8 cellular contexts compared by ENCODE assay signal in the genomic region with DNA sequence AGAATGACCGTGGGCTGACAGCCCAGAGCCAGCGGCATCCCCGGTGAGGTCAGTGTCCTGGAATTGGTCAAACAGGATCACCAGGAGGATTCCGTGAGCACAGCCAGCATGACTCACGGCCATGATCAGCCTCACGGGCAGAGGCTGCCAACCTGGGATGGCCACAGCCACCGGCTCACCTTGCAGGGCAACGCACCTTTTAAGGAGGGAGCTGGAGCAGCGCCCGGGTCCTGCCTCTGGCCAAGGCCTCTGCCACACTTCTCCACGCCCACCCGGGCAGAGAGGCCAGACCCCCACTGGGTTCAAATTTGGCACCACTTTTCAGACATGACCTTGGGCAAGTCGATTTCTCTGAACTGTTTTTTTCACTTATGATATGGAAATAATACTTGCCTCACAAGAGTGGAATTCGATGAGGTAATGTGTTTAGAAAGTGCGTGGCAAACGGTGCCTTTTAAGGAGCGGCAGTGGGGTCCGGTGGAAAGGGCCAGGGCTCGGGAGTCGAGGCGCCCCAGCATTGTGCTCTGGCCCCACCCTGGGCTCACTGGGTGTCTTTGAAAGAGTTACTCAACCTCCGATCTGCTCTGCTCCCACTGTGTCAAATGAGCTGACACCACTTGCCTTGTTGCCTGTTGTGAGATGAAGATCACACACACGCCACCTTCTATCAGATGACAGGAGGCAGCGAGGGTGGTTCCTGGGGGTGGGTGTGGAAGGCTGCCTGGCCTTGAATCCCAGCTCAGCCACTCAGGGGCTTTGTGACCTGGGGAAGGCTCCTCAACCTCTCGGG. TPM values are rescaled to one million over a fixed set of nuclear protein-coding genes. Genes with fewer than 3 reads are reported as not detected.
DNase-seq lines count a peak whose midpoint lies in the region; ATAC-seq and TF ChIP-seq lines count a peak whose summit lies in the region.

No MANE protein-coding gene starts in this region.

- H3K79me2 ChIP-seq in hepatocyte: no peaks in the 10 kb centered on the region

- no peak overlapping the region for H2AFZ ChIP-seq in hepatocyte

- no peaks in the 10 kb centered on the region for H3K9me2 ChIP-seq in hepatocyte (replicated peaks; ENCODE audit: insufficient read depth)

- no peak for ATAC-seq in stimulated activated memory B cell treated with anti-CD40 and anti-IgM and Interleukin-4, amounts not matched to agents 10 μg/mL and 1 μg/mL and 100 μg/mL, for 72 hours
- ATAC-seq in HG03571 (IDR thresholded peaks at IDR 0.05; ENCODE audit: unreplicated experiment): no peak

- no peaks in the 10 kb centered on the region; the same call in 1 of the 2 replicates for H3K36me3 Mint-ChIP-seq in HFFc6 (ENCODE audit: low read depth)
- H3K36me3 Mint-ChIP-seq in stimulated activated memory B cell treated with anti-CD40 and anti-IgM and Interleukin-4, amounts not matched to agents 10 μg/mL and 1 μg/mL and 100 μg/mL, for 72 hours: peaks cover 28% of the 10 kb centered on the region

- H3K4me3 Mint-ChIP-seq in HFFc6: peak overlapping the region; percentile 61
- no peak overlapping the region for H3K4me3 Mint-ChIP-seq in stimulated activated memory B cell treated with anti-CD40 and anti-IgM and Interleukin-4, amounts not matched to agents 10 μg/mL and 1 μg/mL and 100 μg/mL, for 72 hours

- no peaks in the 10 kb centered on the region for H3K9me3 ChIP-seq in hepatocyte (ENCODE audit: low read depth)

- H4K20me1 ChIP-seq in hepatocyte (ENCODE audit: insufficient read depth, poor library complexity, severe bottlenecking): no peaks in the 10 kb centered on the region

- H3K9me3 Mint-ChIP-seq in HFFc6: no peaks in the 10 kb centered on the region
- H3K9me3 Mint-ChIP-seq in stimulated activated memory B cell treated with anti-CD40 and anti-IgM and Interleukin-4, amounts not matched to agents 10 μg/mL and 1 μg/mL and 100 μg/mL, for 72 hours: no peaks in the 10 kb centered on the region

- peaks cover 73% of the 10 kb centered on the region for H3K4me1 Mint-ChIP-seq in HFFc6 (ENCODE audit: low read depth)
- peaks cover 18% of the 10 kb centered on the region for H3K4me1 Mint-ChIP-seq in stimulated activated memory B cell treated with anti-CD40 and anti-IgM and Interleukin-4, amounts not matched to agents 10 μg/mL and 1 μg/mL and 100 μg/mL, for 72 hours

- no peak for TF ChIP-seq CTCF in HFFc6 (IDR thresholded peaks at IDR 0.05)
- TF ChIP-seq CTCF in astrocyte of the cerebellum (IDR thresholded peaks at IDR 0.05; ENCODE audit: low read depth, low read length, missing control alignments): no peak
- TF ChIP-seq CTCF in hepatocyte (IDR thresholded peaks at IDR 0.05; ENCODE audit: poor library complexity): no peak

- H3K27ac ChIP-seq in hepatocyte: peak overlapping the region; percentile 75

- peak overlapping the region; percentile 95 for H3K27ac Mint-ChIP-seq in HFFc6
- peak overlapping the region; percentile 35 for H3K27ac Mint-ChIP-seq in stimulated activated memory B cell treated with anti-CD40 and anti-IgM and Interleukin-4, amounts not matched to agents 10 μg/mL and 1 μg/mL and 100 μg/mL, for 72 hours

- peak; percentile 92 for DNase-seq in HFFc6
- peak; percentile 85 for DNase-seq in astrocyte of the cerebellum (ENCODE audit: low read depth)
- DNase-seq in hepatocyte (ENCODE audit: low spot score): peak; percentile 67
- DNase-seq in stimulated activated CD4-positive, alpha-beta T cell treated with anti-CD3 and anti-CD28 coated beads, Interleukin-4, amount 100 ng/mL, for 4 hours: no peak
- no peak for DNase-seq in activated CD8-positive, alpha-beta memory T cell treated with anti-CD3 and anti-CD28 coated beads, Interleukin-2, amount 50 U/mL, for 4 hours
- no peak for DNase-seq in iPS-NIHi11 (ENCODE audit: low spot score)

- in situ Hi-C loops in astrocyte of the cerebellum (cut with HindIII; ENCODE audit: low sequenced_read_pairs): loop anchor here (10.0 kb wide), 1 partner anchor 101 kb away; no protein-coding TSS in a partner anchor

- H3K27me3 ChIP-seq in hepatocyte: no peaks in the 10 kb centered on the region

- peaks cover 4% of the 10 kb centered on the region; the same call in 1 of the 2 replicates for H3K27me3 Mint-ChIP-seq in HFFc6 (ENCODE audit: insufficient read depth)
- H3K27me3 Mint-ChIP-seq in stimulated activated memory B cell treated with anti-CD40 and anti-IgM and Interleukin-4, amounts not matched to agents 10 μg/mL and 1 μg/mL and 100 μg/mL, for 72 hours: no peaks in the 10 kb centered on the region

- H3K4me2 ChIP-seq in hepatocyte: no peak overlapping the region

- H3K4me3 ChIP-seq in astrocyte of the cerebellum (ENCODE audit: low read depth, low read length) (no peak overlapping the region), hepatocyte (no peak overlapping the region)

- WGBS in hepatocyte (ENCODE audit: low lambda C conversion rate, missing lambda C conversion rate): 78% methylated on average over 25 of the region's 25 CpGs

- H3K4me1 ChIP-seq in hepatocyte (ENCODE audit: insufficient read depth): peaks cover 20% of the 10 kb centered on the region

- H3K36me3 ChIP-seq in hepatocyte (replicated peaks; ENCODE audit: insufficient read depth, low read depth): no peaks in the 10 kb centered on the region

RNA-seq across cellular contexts. Expression of gene TXN2, which starts 16.0 kb away (rescaled TPM):
- 100 to 1,000 TPM in 2 of 6 experiments, 10 to 100 TPM in 4; 90.3 to 109 (median 96.1) TPM for total RNA-seq in HFFc6 (2021; fragmentation: NEBNext Ultra II Directional; extraction: Animal tissue kit (Norgen Biotek cat#: 25700))
- total RNA-seq in hepatocyte: 42.6 and 52.9 TPM in 2 replicates
- 129 and 131 TPM in 2 replicates for polyA plus RNA-seq in hepatocyte

RNA-seq across cellular contexts. Expression of gene FOXRED2, which starts 41.4 kb away (rescaled TPM):
- 1 to 10 TPM; 2.8 to 4.7 (median 4.2) TPM for total RNA-seq in HFFc6 (2021; fragmentation: NEBNext Ultra II Directional; extraction: Animal tissue kit (Norgen Biotek cat#: 25700))
- 4.9 and 8.5 TPM in 2 replicates for total RNA-seq in hepatocyte
- 7.7 and 9.7 TPM in 2 replicates for polyA plus RNA-seq in hepatocyte

Comparison
In these comparisons a context has a peak if more than half of its experiments do, and no peak if none do; other contexts are left out.
1. DNase-seq: peak in HFFc6 (single experiment), astrocyte of the cerebellum (single experiment) and hepatocyte (single experiment); none in stimulated activated CD4-positive, alpha-beta T cell treated with anti-CD3 and anti-CD28 coated beads, Interleukin-4, amount 100 ng/mL, for 4 hours (0 of 2), activated CD8-positive, alpha-beta memory T cell treated with anti-CD3 and anti-CD28 coated beads, Interleukin-2, amount 50 U/mL, for 4 hours (single experiment) and iPS-NIHi11 (single experiment).